1 cellular context compared by ENCODE assay signal in genomic region chr17:77280304-77280910, GRCh38.
TF ChIP-seq lines count a peak whose summit lies in the region.

No MANE protein-coding gene starts in this region.

TF ChIP-seq in GM12878, 131 proteins besides CTCF, POLR2A, EP300 and RAD21:
- TF ChIP-seq, protein P1, sequence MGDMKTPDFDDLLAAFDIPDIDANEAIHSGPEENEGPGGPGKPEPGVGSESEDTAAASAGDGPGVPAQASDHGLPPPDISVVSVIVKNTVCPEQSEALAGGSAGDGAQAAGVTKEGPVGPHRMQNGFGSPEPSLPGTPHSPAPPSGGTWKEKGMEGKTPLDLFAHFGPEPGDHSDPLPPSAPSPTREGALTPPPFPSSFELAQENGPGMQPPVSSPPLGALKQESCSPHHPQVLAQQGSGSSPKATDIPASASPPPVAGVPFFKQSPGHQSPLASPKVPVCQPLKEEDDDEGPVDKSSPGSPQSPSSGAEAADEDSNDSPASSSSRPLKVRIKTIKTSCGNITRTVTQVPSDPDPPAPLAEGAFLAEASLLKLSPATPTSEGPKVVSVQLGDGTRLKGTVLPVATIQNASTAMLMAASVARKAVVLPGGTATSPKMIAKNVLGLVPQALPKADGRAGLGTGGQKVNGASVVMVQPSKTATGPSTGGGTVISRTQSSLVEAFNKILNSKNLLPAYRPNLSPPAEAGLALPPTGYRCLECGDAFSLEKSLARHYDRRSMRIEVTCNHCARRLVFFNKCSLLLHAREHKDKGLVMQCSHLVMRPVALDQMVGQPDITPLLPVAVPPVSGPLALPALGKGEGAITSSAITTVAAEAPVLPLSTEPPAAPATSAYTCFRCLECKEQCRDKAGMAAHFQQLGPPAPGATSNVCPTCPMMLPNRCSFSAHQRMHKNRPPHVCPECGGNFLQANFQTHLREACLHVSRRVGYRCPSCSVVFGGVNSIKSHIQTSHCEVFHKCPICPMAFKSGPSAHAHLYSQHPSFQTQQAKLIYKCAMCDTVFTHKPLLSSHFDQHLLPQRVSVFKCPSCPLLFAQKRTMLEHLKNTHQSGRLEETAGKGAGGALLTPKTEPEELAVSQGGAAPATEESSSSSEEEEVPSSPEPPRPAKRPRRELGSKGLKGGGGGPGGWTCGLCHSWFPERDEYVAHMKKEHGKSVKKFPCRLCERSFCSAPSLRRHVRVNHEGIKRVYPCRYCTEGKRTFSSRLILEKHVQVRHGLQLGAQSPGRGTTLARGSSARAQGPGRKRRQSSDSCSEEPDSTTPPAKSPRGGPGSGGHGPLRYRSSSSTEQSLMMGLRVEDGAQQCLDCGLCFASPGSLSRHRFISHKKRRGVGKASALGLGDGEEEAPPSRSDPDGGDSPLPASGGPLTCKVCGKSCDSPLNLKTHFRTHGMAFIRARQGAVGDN (IDR thresholded peaks at IDR 0.05), result no peak
